24 cellular contexts compared by ENCODE assay signal in genomic region chr2:29774624-29775023, GRCh38.
"Had no signal": no experiment of that assay in that cellular context is flagged by ENCODE, and none has a peak within 500 bp of the region (broad histone marks: within the 10 kb centered on the region; RNA-seq: fewer than 3 reads in every experiment).

No MANE protein-coding gene starts in this region.

- ATAC-seq: esophagus mucosa, gastrocnemius medialis, heart right ventricle, left cardiac atrium, left lung, left ventricle myocardium superior, lower lobe of right lung, mucosa of descending colon had no signal

- H3K9me3 Mint-ChIP-seq: mesothelial cell of epicardium had no signal

- H3K4me3 Mint-ChIP-seq: mesothelial cell of epicardium, naive B cell had no signal

- H3K9me3 ChIP-seq: esophagus squamous epithelium, gastrocnemius medialis, heart right ventricle, left lung, lower lobe of right lung, mucosa of descending colon had no signal

- H3K36me3 ChIP-seq: esophagus squamous epithelium, gastrocnemius medialis, heart right ventricle, left lung, lower lobe of right lung had no signal

- H3K4me3 ChIP-seq: coronary artery, dorsolateral prefrontal cortex, esophagus squamous epithelium, gastrocnemius medialis, heart right ventricle, left lung, lower lobe of right lung, mucosa of descending colon had no signal

- H3K4me1 ChIP-seq: esophagus squamous epithelium, gastrocnemius medialis, heart right ventricle, left lung, lower lobe of right lung had no signal

- H3K4me1 Mint-ChIP-seq: mesothelial cell of epicardium, naive B cell had no signal

- H3K36me3 Mint-ChIP-seq: mesothelial cell of epicardium, naive B cell had no signal

- H3K27me3 ChIP-seq: gastrocnemius medialis, left lung had no signal

- H3K27ac ChIP-seq: coronary artery, dorsolateral prefrontal cortex, epithelial cell of prostate, esophagus squamous epithelium, gastrocnemius medialis, heart right ventricle, left lung, lower lobe of right lung had no signal

- H3K27ac Mint-ChIP-seq: mesothelial cell of epicardium, naive B cell had no signal

- DNase-seq: dermis blood vessel endothelial cell; dorsolateral prefrontal cortex; effector CD4-positive, alpha-beta T cell; effector memory CD4-positive, alpha-beta T cell; erythroblast; esophagus squamous epithelium; foreskin fibroblast; foreskin melanocyte; gastrocnemius medialis; glutamatergic neuron; head of caudate nucleus; heart right ventricle; hippocampal formation; left cardiac atrium; left lung; left ventricle myocardium superior; lower lobe of right lung; mesenchymal stem cell; mucosa of descending colon; naive B cell had no signal
